Comparison of ENCODE assay signal across 9 cellular contexts in genomic region chr10:70537398-70538194, GRCh38. TPM values are rescaled to one million over a fixed set of nuclear protein-coding genes. Genes with fewer than 3 reads are reported as not detected.
A peak's percentile ranks its signal among the peaks of the same experiment; 100 is the strongest.
DNase-seq lines count a peak whose midpoint lies in the region; ATAC-seq, FAIRE-seq and TF ChIP-seq lines count a peak whose summit lies in the region.
"Had no signal": no experiment of that assay in that cellular context is flagged by ENCODE, and none has a peak within 500 bp of the region (broad histone marks: within the 10 kb centered on the region; RNA-seq: fewer than 3 reads in every experiment).

No MANE protein-coding gene starts in this region.

- H4K8ac ChIP-seq in H1 (ENCODE audit: extremely low read depth, insufficient read depth, low read length): no peak overlapping the region

- no peak overlapping the region for H3K4ac ChIP-seq in H1 (replicated peaks; ENCODE audit: insufficient read length, low read depth, low read length)

- H4K91ac ChIP-seq in H1 (replicated peaks; ENCODE audit: insufficient read length, low read length): no peak overlapping the region

- no peak overlapping the region for H3K27ac ChIP-seq in H1 (ENCODE audit: low read depth, low read length)

- peak overlapping the region; percentile 22; the same call in 1 of the 2 replicates for H2BK5ac ChIP-seq in H1 (ENCODE audit: low read depth, low read length)

- H3K18ac ChIP-seq in H1 (ENCODE audit: extremely low read depth, low read length): no peak overlapping the region; the same call in 1 of the 2 replicates

- peak overlapping the region; percentile 74; the same call in 1 of the 2 replicates for H2BK15ac ChIP-seq in H1 (ENCODE audit: low read length)

- H3K9ac ChIP-seq in H1 (replicated peaks in 1 of 4; ENCODE audit: extremely low read depth in 1 of 4, low read depth in 3 of 4, low read length in 3 of 4): no peak overlapping the region

- H3K14ac ChIP-seq in H1 (ENCODE audit: insufficient read length): no peak overlapping the region

- no peak overlapping the region for H3K23ac ChIP-seq in H1 (ENCODE audit: insufficient read length)

- peak; percentile 92 for FAIRE-seq in H1 (lab: Jason Lieb, UNC)

- no peak overlapping the region for H3K4me3 ChIP-seq in H1 (ENCODE audit: extremely low read depth in 1 of 4, insufficient read depth in 2 of 4, low read depth in 3 of 4, low read length in 4 of 4)

- H3K79me1 ChIP-seq in H1 (ENCODE audit: low read depth, low read length): no peaks in the 10 kb centered on the region

- peaks cover 3 to 13% of the 10 kb centered on the region in 2 experiments for H4K20me1 ChIP-seq in H1 (replicated peaks in 1 of 2; ENCODE audit: control insufficient read depth in 1 of 2, insufficient read depth in 2 of 2, low read length in 2 of 2)

- POLR2A ChIA-PET in H1 (lab: Charles Lee; ENCODE audit: partially characterized antibody): interaction anchor here (0.6 to 1.6 kb wide), 3 partner anchors 60 to 391 kb away, joined by 3 read pairs; partner anchors contain the start of gene TYSND1

- no peaks in the 10 kb centered on the region for H3K27me3 ChIP-seq in H1 (replicated peaks in 1 of 4; ENCODE audit: control insufficient read depth in 3 of 4, extremely low read depth in 1 of 4, insufficient read depth in 3 of 4, low read length in 3 of 4)

- 0 out of 2 replicates have a peak overlapping the region, but pooled peaks have one; percentile 30 for H2BK12ac ChIP-seq in H1 (ENCODE audit: low read depth, low read length)

- no peak overlapping the region for H2AK5ac ChIP-seq in H1 (ENCODE audit: low read depth, low read length)

- ATAC-seq in HG03139 (IDR thresholded peaks at IDR 0.05; ENCODE audit: unreplicated experiment): no peak

- WGBS in H1 (ENCODE audit: extremely low coverage in 1 of 2, insufficient coverage in 1 of 2, insufficient read length in 1 of 2, insufficient replicate concordance in 2 of 2, low coverage in 1 of 2, low lambda C conversion rate in 2 of 2, missing lambda C conversion rate in 1 of 2), 2 experiments: 48% methylated on average over 14 of the region's 15 CpGs; no CpG with 5 or more reads in 1 of the 2 experiments

- CTCF ChIA-PET in H1 (lab: Charles Lee; ENCODE audit: partially characterized antibody): interaction anchor here (0.6 to 26.8 kb wide), 29 partner anchors 8 to 328 kb away, joined by 3 to 908 read pairs (median 4); partner anchors contain the start of gene PALD1

- H2AFZ ChIP-seq in H1 (ENCODE audit: low read length): no peak overlapping the region

- H2BK120ac ChIP-seq in H1 (replicated peaks; ENCODE audit: low read depth, low read length): no peak overlapping the region

- H3K79me2 ChIP-seq in H1 (ENCODE audit: control insufficient read depth in 1 of 2, insufficient read depth in 2 of 2, low read length in 2 of 2): no peaks in the 10 kb centered on the region

- TF ChIP-seq RAD21 in H1 (IDR thresholded peaks at IDR 0.05 in 1 of 2, conservative IDR thresholded peaks at IDR 0.05 in 1 of 2; ENCODE audit: low read depth in 2 of 2, low read length in 2 of 2): peak; percentile 56 to 66

- no peak overlapping the region for H4K5ac ChIP-seq in H1 (ENCODE audit: insufficient read length, low read depth, low read length)

- H3K23me2 ChIP-seq in H1 (ENCODE audit: low read depth, low read length): peaks cover 6% of the 10 kb centered on the region; the same call in 1 of the 2 replicates

- peaks cover 3 to 9% (median 6%) of the 10 kb centered on the region in 4 experiments; a peak in 4 of 7 replicates for H3K4me1 ChIP-seq in H1 (replicated peaks in 1 of 4; ENCODE audit: control insufficient read depth in 3 of 4, insufficient read depth in 4 of 4, low read length in 3 of 4)

- peaks cover 0 to 2% (median 0%) of the 10 kb centered on the region in 4 experiments; a peak in 2 of 8 replicates for H3K36me3 ChIP-seq in H1 (ENCODE audit: control insufficient read depth in 2 of 4, insufficient read depth in 4 of 4, low read length in 3 of 4)

- H2BK20ac ChIP-seq in H1 (ENCODE audit: low read length): 0 out of 2 replicates have a peak overlapping the region, but pooled peaks have one; percentile 90

- no peak for TF ChIP-seq POLR2A in H1 (IDR thresholded peaks at IDR 0.05; ENCODE audit: control extremely low read depth in 1 of 2, low read depth in 2 of 2, low read length in 2 of 2)

- H3K56ac ChIP-seq in H1 (replicated peaks; ENCODE audit: insufficient read length, low read depth, low read length): no peak overlapping the region

- no peak for TF ChIP-seq EP300 in H1 (IDR thresholded peaks at IDR 0.05; ENCODE audit: borderline replicate concordance in 1 of 2, low read depth in 2 of 2, low read length in 2 of 2)

- H3K9me3 ChIP-seq in H1 (ENCODE audit: insufficient read depth in 2 of 2, low read depth in 1 of 2, low read length in 1 of 2): no peaks in the 10 kb centered on the region

- H3K4me2 ChIP-seq in H1 (ENCODE audit: insufficient read depth in 1 of 2, low read depth in 2 of 2, low read length in 2 of 2): no peak overlapping the region

- TF ChIP-seq CTCF in H1 (IDR thresholded peaks at IDR 0.05; ENCODE audit: control extremely low read depth in 1 of 3, insufficient read depth in 1 of 3, low read depth in 1 of 3, low read length in 3 of 3): peak; percentile 83 to 97 (median 87)

- peak; percentile 18 for DNase-seq in NCI-H2196 (lab: John Stamatoyannopoulos, UW; ENCODE audit: unreplicated experiment)
- DNase-seq in NCI-H2196 treated with DMSO at 0.1 percent for 48 hours (lab: John Stamatoyannopoulos, UW; ENCODE audit: unreplicated experiment): no peak
- peak; percentile 23 for DNase-seq in NCI-H774 (lab: John Stamatoyannopoulos, UW)
- peak in 1 of 2 experiments; percentile 90 for DNase-seq in H1 (ENCODE audit: low read depth in 1 of 2, low spot score in 2 of 2)
- DNase-seq in stimulated activated CD4-positive, alpha-beta T cell treated with anti-CD3 and anti-CD28 coated beads, Interleukin-15, amount 100 ng/mL, for 24 hours: peak; percentile 47
- DNase-seq in AML-193 (lab: John Stamatoyannopoulos, UW): no peak
- DNase-seq in NCI-H2029 treated with DMSO at 0.1 percent for 48 hours (lab: John Stamatoyannopoulos, UW): no peak
- DNase-seq: cortex of kidney had no signal

TF ChIP-seq in H1, 55 proteins besides CTCF, POLR2A, EP300 and RAD21:
- TF ChIP-seq POLR2AphosphoS5 (IDR thresholded peaks at IDR 0.05; ENCODE audit: low read depth, low read length): no peak
- peak; percentile 33; the same call in 1 of the 2 replicates for TF ChIP-seq MAX (IDR thresholded peaks at IDR 0.05)
- TF ChIP-seq NRF1 (IDR thresholded peaks at IDR 0.05; ENCODE audit: low read depth, low read length): no peak
- TF ChIP-seq TAF7 (optimal IDR thresholded peaks at IDR 0.05; ENCODE audit: borderline replicate concordance, low read depth, low read length): no peak
- no peak for TF ChIP-seq USF2 (IDR thresholded peaks at IDR 0.05; ENCODE audit: low read length)
- 0 out of 2 replicates have a peak, but pooled peaks have one; percentile 38 for TF ChIP-seq CREB1 (IDR thresholded peaks at IDR 0.05)
- no peak for TF ChIP-seq KDM4A (IDR thresholded peaks at IDR 0.05; ENCODE audit: low read depth, low read length, severe bottlenecking)

RNA-seq across cellular contexts. Expression of gene PALD1, which starts 59.0 kb away (rescaled TPM):
- 31.8 and 32.8 TPM in 2 replicates for total RNA-seq in H1 (2021; fragmentation: NEBNext Ultra II Directional; extraction: Animal tissue kit (Norgen Biotek cat#: 25700))
- 13.3 and 23.2 TPM in 2 replicates for polyA plus RNA-seq in H1 (2011; rRNA removed)
- polyA plus RNA-seq in H1 (2011; cell fraction: cytosol; rRNA removed): 20.2 TPM
- 40.0 TPM for polyA plus RNA-seq in H1 (2011; cell fraction: nucleus; rRNA removed)
- 16.7 to 24.5 TPM (median 21.7 TPM) in 4 replicates for polyA plus RNA-seq in H1 (2012, experiment 1 of 2)
- polyA plus RNA-seq in H1 (2012, experiment 2 of 2): 17.2 TPM
- 14.7 TPM for polyA plus RNA-seq in H1 (2013, experiment 1 of 2)
- polyA plus RNA-seq in H1 (2013, experiment 2 of 2): 15.6 TPM
- polyA minus RNA-seq in H1 (2011; rRNA and poly(A)+ RNA removed): 15.4 and 21.3 TPM in 2 replicates
- polyA minus RNA-seq in H1 (2011; cell fraction: cytosol; rRNA and poly(A)+ RNA removed): 16.5 TPM
- polyA minus RNA-seq in H1 (2011; cell fraction: nucleus; rRNA and poly(A)+ RNA removed): 13.8 TPM

Comparison
In these comparisons a context has a peak if more than half of its experiments do, and no peak if none do; other contexts are left out.
1. DNase-seq: peak in NCI-H2196 (single experiment), NCI-H774 (single experiment) and stimulated activated CD4-positive, alpha-beta T cell treated with anti-CD3 and anti-CD28 coated beads, Interleukin-15, amount 100 ng/mL, for 24 hours (single experiment); none in NCI-H2196 treated with DMSO at 0.1 percent for 48 hours (single experiment), AML-193 (0 of 2) and NCI-H2029 treated with DMSO at 0.1 percent for 48 hours (single experiment).